ENCODE assay signal across 31 cellular contexts in genomic region chr10:21270976-21271375, GRCh38.
"Had no signal": no experiment of that assay in that cellular context is flagged by ENCODE, and none has a peak within 500 bp of the region (broad histone marks: within the 10 kb centered on the region; RNA-seq: fewer than 3 reads in every experiment).

No MANE protein-coding gene starts in this region.

- H3K4me3 ChIP-seq: neural progenitor cell, ovary, psoas muscle, right lobe of liver, skin epidermis, smooth muscle cell, spleen, suprapubic skin, testis, tibial artery, transverse colon, upper lobe of right lung, uterus had no signal

- H3K9ac ChIP-seq: neural progenitor cell, parathyroid adenoma had no signal

- H3K9me3 Mint-ChIP-seq: natural killer cell treated with Interleukin-12 subunit alpha and Interleukin-12 subunit beta and Interleukin-15 and Interleukin-18, amount 100 ng/mL, for 72 hours; type B pancreatic cell had no signal

- H3K27ac ChIP-seq: neural progenitor cell, ovary, parathyroid adenoma, psoas muscle, right lobe of liver, skin epidermis, spleen, suprapubic skin, testis, tibial artery, transverse colon, upper lobe of right lung, uterus had no signal

- H3K4me2 ChIP-seq: neural progenitor cell, smooth muscle cell had no signal

- H3K4me1 ChIP-seq: psoas muscle, right lobe of liver, spleen, suprapubic skin, testis, tibial artery, transverse colon, upper lobe of right lung, uterus had no signal

- H3K79me2 ChIP-seq: parathyroid adenoma had no signal

- DNase-seq: naive thymus-derived CD8-positive, alpha-beta T cell; occipital lobe; ovary; posterior cingulate gyrus; psoas muscle; right cardiac atrium; right lobe of liver; spleen; stimulated activated CD4-positive, alpha-beta T cell treated with anti-CD3 and anti-CD28 coated beads, Interleukin-12 subunit alpha, Interleukin-12 subunit beta, amount 100 ng/mL, for 4 hours; stimulated activated CD4-positive, alpha-beta T cell treated with anti-CD3 and anti-CD28 coated beads, Interleukin-1b, Interleukin-23, amount 100 ng/mL, for 48 hours; stimulated activated CD4-positive, alpha-beta T cell treated with anti-CD3 and anti-CD28 coated beads, Interleukin-4, amount 100 ng/mL, for 1 hour; stimulated activated CD4-positive, alpha-beta T cell treated with anti-CD3 and anti-CD28 coated beads, Interleukin-4, amount 100 ng/mL, for 4 hours; stimulated activated CD8-positive, alpha-beta memory T cell treated with anti-CD3 and anti-CD28 coated beads, Interleukin-4, amount 100 ng/mL, for 48 hours; stimulated activated naive CD4-positive, alpha-beta T cell; stimulated activated naive CD8-positive, alpha-beta T cell treated with anti-CD3 and anti-CD28 coated beads, Interleukin-15, amount 100 ng/mL, for 72 hours; stimulated activated naive CD8-positive, alpha-beta T cell treated with anti-CD3 and anti-CD28 coated beads, Interleukin-15, Interleukin-2, amounts not matched to agents 100 U/mL and 50 U/mL, for 24 hours; substantia nigra; testis; tibial artery; transverse colon; upper lobe of right lung; uterus had no signal

- H3K27me3 ChIP-seq: neural progenitor cell, ovary, right lobe of liver, spleen, suprapubic skin, testis, tibial artery, transverse colon, upper lobe of right lung, uterus had no signal

- H3K4me3 Mint-ChIP-seq: naive thymus-derived CD8-positive, alpha-beta T cell; natural killer cell treated with Interleukin-12 subunit alpha and Interleukin-12 subunit beta and Interleukin-15 and Interleukin-18, amount 100 ng/mL, for 72 hours; neural progenitor cell; stimulated activated memory B cell treated with anti-CD40 and anti-IgM and Interleukin-4, amounts not matched to agents 10 μg/mL and 1 μg/mL and 100 μg/mL, for 72 hours; stimulated activated naive CD8-positive, alpha-beta T cell treated with anti-CD3 and anti-CD28 coated beads, Interleukin-15, amount 100 ng/mL, for 72 hours; type B pancreatic cell had no signal

- H3K36me3 Mint-ChIP-seq: natural killer cell treated with Interleukin-12 subunit alpha and Interleukin-12 subunit beta and Interleukin-15 and Interleukin-18, amount 100 ng/mL, for 72 hours; stimulated activated memory B cell treated with anti-CD40 and anti-IgM and Interleukin-4, amounts not matched to agents 10 μg/mL and 1 μg/mL and 100 μg/mL, for 72 hours had no signal

- H3K27me3 Mint-ChIP-seq: progenitor cell of endocrine pancreas; stimulated activated memory B cell treated with anti-CD40 and anti-IgM and Interleukin-4, amounts not matched to agents 10 μg/mL and 1 μg/mL and 100 μg/mL, for 72 hours; type B pancreatic cell had no signal

- H3K36me3 ChIP-seq: ovary, right lobe of liver, spleen, suprapubic skin, tibial artery, transverse colon, upper lobe of right lung, uterus had no signal

- H2AFZ ChIP-seq: neural progenitor cell, parathyroid adenoma had no signal

- ATAC-seq: naive thymus-derived CD8-positive, alpha-beta T cell; natural killer cell treated with Interleukin-12 subunit alpha and Interleukin-12 subunit beta and Interleukin-15 and Interleukin-18, amount 100 ng/mL, for 72 hours; psoas muscle; right cardiac atrium; right lobe of liver; stimulated activated memory B cell treated with anti-CD40 and anti-IgM and Interleukin-4, amounts not matched to agents 10 μg/mL and 1 μg/mL and 100 μg/mL, for 72 hours; stimulated activated naive CD8-positive, alpha-beta T cell treated with anti-CD3 and anti-CD28 coated beads, Interleukin-15, amount 100 ng/mL, for 72 hours; stimulated activated naive CD8-positive, alpha-beta T cell treated with anti-CD3 and anti-CD28 coated beads, Interleukin-15, Interleukin-2, amounts not matched to agents 100 U/mL and 50 U/mL, for 24 hours; upper lobe of right lung had no signal

- H3K4me1 Mint-ChIP-seq: naive thymus-derived CD8-positive, alpha-beta T cell; stimulated activated memory B cell treated with anti-CD40 and anti-IgM and Interleukin-4, amounts not matched to agents 10 μg/mL and 1 μg/mL and 100 μg/mL, for 72 hours; stimulated activated naive CD8-positive, alpha-beta T cell treated with anti-CD3 and anti-CD28 coated beads, Interleukin-15, amount 100 ng/mL, for 72 hours had no signal

- H3K27ac Mint-ChIP-seq: naive thymus-derived CD8-positive, alpha-beta T cell; natural killer cell treated with Interleukin-12 subunit alpha and Interleukin-12 subunit beta and Interleukin-15 and Interleukin-18, amount 100 ng/mL, for 72 hours; neural progenitor cell; progenitor cell of endocrine pancreas; stimulated activated memory B cell treated with anti-CD40 and anti-IgM and Interleukin-4, amounts not matched to agents 10 μg/mL and 1 μg/mL and 100 μg/mL, for 72 hours; stimulated activated naive CD8-positive, alpha-beta T cell treated with anti-CD3 and anti-CD28 coated beads, Interleukin-15, amount 100 ng/mL, for 72 hours; type B pancreatic cell had no signal

- H3K9me3 ChIP-seq: ovary, psoas muscle, right lobe of liver, suprapubic skin, testis, tibial artery, transverse colon, upper lobe of right lung, uterus had no signal
